ENCODE assay signal across 22 cellular contexts in the genomic region with DNA sequence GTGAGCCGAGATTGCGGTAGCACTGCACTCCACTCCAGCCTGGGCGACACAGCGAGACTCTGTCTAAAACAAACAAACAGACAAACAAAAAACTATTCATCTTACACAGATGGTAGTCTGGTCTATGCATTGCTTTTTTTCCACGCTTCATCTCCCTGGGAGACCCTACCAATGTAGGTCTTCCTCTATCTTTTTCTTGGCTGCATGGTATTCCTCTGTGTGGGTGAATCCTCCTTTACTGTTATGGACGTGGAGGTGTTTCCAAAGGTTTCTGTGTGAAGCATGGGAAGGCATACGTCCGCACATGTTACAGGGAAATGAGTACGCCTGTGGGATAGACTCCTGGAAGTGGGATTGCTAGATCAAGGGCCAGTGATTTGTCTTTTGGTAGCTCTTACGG. TPM values are rescaled to one million over a fixed set of nuclear protein-coding genes. Genes with fewer than 3 reads are reported as not detected.
"Had no signal": no experiment of that assay in that cellular context is flagged by ENCODE, and none has a peak within 500 bp of the region (broad histone marks: within the 10 kb centered on the region; RNA-seq: fewer than 3 reads in every experiment).

No MANE protein-coding gene starts in this region.

- H3K27ac Mint-ChIP-seq: T-helper 1 cell treated with Interleukin-12 subunit alpha and Interleukin-12 subunit beta and Interleukin-4 antibody, amounts not matched to agents 30 μg/mL and 1 μg/mL, for 36 hours had no signal

- H3K9me3 ChIP-seq: heart right ventricle, ovary, right lobe of liver, stomach, thoracic aorta, uterus had no signal

- H3K36me3 ChIP-seq: cardiac muscle cell, ovary, right lobe of liver, thoracic aorta, uterus had no signal

- H3K4me3 Mint-ChIP-seq: activated naive CD4-positive, alpha-beta T cell treated with anti-CD3 and anti-CD28 coated beads, Interleukin-2, amount 50 U/mL, for 24 hours; activated T-cell treated with anti-CD3 and anti-CD28 coated beads, Interleukin-2, amount 50 U/mL, for 72 hours; immature natural killer cell; memory B cell; T-helper 1 cell treated with Interleukin-12 subunit alpha and Interleukin-12 subunit beta and Interleukin-4 antibody, amounts not matched to agents 30 μg/mL and 1 μg/mL, for 36 hours had no signal

- H3K4me3 ChIP-seq: cardiac muscle cell, heart right ventricle, ovary, right lobe of liver, smooth muscle cell, stomach, thoracic aorta, uterus had no signal

- H3K4me2 ChIP-seq: smooth muscle cell had no signal

- DNase-seq: activated CD4-positive, alpha-beta T cell treated with anti-CD3 and anti-CD28 coated beads for 1 hour; activated CD8-positive, alpha-beta memory T cell treated with anti-CD3 and anti-CD28 coated beads for 24 hours; activated CD8-positive, alpha-beta memory T cell treated with anti-CD3 and anti-CD28 coated beads, Interleukin-2, amount 50 U/mL, for 48 hours; activated effector memory CD4-positive, alpha-beta T cell treated with anti-CD3 and anti-CD28 coated beads, Interleukin-2, amount 50 U/mL, for 16 hours; activated T-cell treated with anti-CD3 and anti-CD28 coated beads, Interleukin-2, amount 50 U/mL, for 72 hours; erythroblast; heart right ventricle; immature natural killer cell; kidney glomerular epithelial cell; left ventricle myocardium superior; naive thymus-derived CD4-positive, alpha-beta T cell; ovary; right lobe of liver; stimulated activated CD4-positive, alpha-beta T cell treated with anti-CD3 and anti-CD28 coated beads, Interleukin-4, amount 100 ng/mL, for 1 hour; stomach; uterus had no signal

- H3K27me3 Mint-ChIP-seq: activated naive CD4-positive, alpha-beta T cell treated with anti-CD3 and anti-CD28 coated beads, Interleukin-2, amount 50 U/mL, for 24 hours; memory B cell; naive thymus-derived CD4-positive, alpha-beta T cell had no signal

- H3K9me3 Mint-ChIP-seq: activated naive CD4-positive, alpha-beta T cell treated with anti-CD3 and anti-CD28 coated beads, Interleukin-2, amount 50 U/mL, for 24 hours; activated T-cell treated with anti-CD3 and anti-CD28 coated beads, Interleukin-2, amount 50 U/mL, for 72 hours; immature natural killer cell; T-helper 1 cell treated with Interleukin-12 subunit alpha and Interleukin-12 subunit beta and Interleukin-4 antibody, amounts not matched to agents 30 μg/mL and 1 μg/mL, for 36 hours had no signal

- H3K27me3 ChIP-seq: cardiac muscle cell, heart right ventricle, ovary, right lobe of liver, stomach, uterus had no signal

- H3K27ac ChIP-seq: ovary, right lobe of liver, thoracic aorta had no signal

- ATAC-seq: activated T-cell treated with anti-CD3 and anti-CD28 coated beads, Interleukin-2, amount 50 U/mL, for 72 hours; heart right ventricle; left ventricle myocardium superior; naive thymus-derived CD4-positive, alpha-beta T cell; right lobe of liver had no signal

- H3K36me3 Mint-ChIP-seq: immature natural killer cell had no signal

RNA-seq across cellular contexts. Expression of gene ZNF541, which starts 41.6 kb away (rescaled TPM):
- total RNA-seq: cardiac muscle cell, smooth muscle cell, thoracic aorta had no signal
